ENCODE assay signal across 1 cellular context in genomic region chr9:84397822-84398221, GRCh38.
TF ChIP-seq lines count a peak whose summit lies in the region.

No MANE protein-coding gene starts in this region.

TF ChIP-seq in SK-N-SH, 30 proteins besides CTCF, POLR2A, EP300 and RAD21 (continued from another document):
- TF ChIP-seq, protein P1, sequence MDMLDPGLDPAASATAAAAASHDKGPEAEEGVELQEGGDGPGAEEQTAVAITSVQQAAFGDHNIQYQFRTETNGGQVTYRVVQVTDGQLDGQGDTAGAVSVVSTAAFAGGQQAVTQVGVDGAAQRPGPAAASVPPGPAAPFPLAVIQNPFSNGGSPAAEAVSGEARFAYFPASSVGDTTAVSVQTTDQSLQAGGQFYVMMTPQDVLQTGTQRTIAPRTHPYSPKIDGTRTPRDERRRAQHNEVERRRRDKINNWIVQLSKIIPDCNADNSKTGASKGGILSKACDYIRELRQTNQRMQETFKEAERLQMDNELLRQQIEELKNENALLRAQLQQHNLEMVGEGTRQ (IDR thresholded peaks at IDR 0.05; ENCODE audit: borderline replicate concordance, low read depth, low read length) = no peak
- TF ChIP-seq TCF12 (IDR thresholded peaks at IDR 0.05) = no peak
